In the genomic region with DNA sequence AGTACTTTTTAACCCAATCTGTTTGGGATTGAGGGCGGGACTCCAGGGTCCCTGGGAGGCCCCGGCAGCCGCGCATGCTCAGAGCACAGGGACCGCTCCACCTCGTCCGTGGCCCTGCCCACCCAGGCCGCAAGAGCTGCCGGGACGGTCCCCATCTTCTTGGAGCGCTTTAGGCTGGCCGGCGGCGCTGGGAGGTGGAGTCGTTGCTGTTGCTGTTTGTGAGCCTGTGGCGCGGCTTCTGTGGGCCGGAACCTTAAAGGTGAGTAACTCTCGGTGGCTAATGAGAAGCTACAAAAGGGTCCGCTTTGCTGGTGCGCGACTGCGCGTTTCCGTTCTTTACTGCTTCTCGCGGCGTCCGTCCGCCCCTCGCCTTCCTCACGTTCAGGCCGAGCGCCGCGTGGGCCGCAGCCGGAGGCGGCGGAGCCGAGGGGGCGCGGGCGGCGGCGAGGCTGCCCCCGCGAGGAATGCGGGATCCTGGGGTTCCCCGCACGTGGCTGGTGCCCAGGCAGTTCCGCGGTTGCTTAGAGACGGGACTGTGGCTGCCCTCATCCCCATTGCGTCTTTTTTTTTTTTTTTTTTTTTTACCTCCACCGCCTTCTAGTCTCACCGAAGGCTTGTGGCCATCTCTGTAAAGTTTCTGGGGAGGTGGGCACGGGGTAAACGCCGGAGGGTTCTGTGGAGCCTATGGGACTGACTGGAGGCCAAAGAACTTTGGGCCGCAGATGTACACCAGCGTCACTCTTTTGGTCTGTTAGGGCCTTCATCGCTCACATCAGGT, we compare ENCODE assay signal across 8 cellular contexts. TPM values are rescaled to one million over a fixed set of nuclear protein-coding genes. Genes with fewer than 3 reads are reported as not detected.
DNase-seq lines count a peak whose midpoint lies in the region; ATAC-seq, FAIRE-seq and TF ChIP-seq lines count a peak whose summit lies in the region.

A gene (plus strand): TSS at position 154 of the 778 bp plus-strand sequence. CDS start 2,090 bp downstream, outside the sequence.

- dilution Hi-C loops in mammary epithelial cell (cut with HindIII; ENCODE audit: low sequenced_read_pairs): no loop called here

- no peaks in the 10 kb centered on the region for H3K4me1 ChIP-seq in A673 (ENCODE audit: insufficient read depth, low read length, poor library complexity, severe bottlenecking)
- peaks cover 6% of the 10 kb centered on the region for H3K4me1 ChIP-seq in mammary epithelial cell (ENCODE audit: insufficient read depth, low read length)
- H3K4me1 ChIP-seq in iPS-20b (ENCODE audit: insufficient read depth, low read length): peaks cover 5% of the 10 kb centered on the region; the same call in 1 of the 2 replicates
- H3K4me1 ChIP-seq in small intestine (ENCODE audit: control insufficient read depth in 2 of 2, insufficient read depth in 1 of 2, low read depth in 1 of 2, low read length in 1 of 2): no peaks in the 10 kb centered on the region

- intact Hi-C loops in A673 (cut with micrococcal nuclease; ENCODE audit: unreplicated experiment): no loop called here
- intact Hi-C loops in mammary epithelial cell (cut with micrococcal nuclease): loop anchor here (10.0 kb wide), 1 partner anchor 274 kb away; no protein-coding TSS in a partner anchor

- peaks cover 50% of the 10 kb centered on the region for H3K79me2 ChIP-seq in mammary epithelial cell (ENCODE audit: insufficient read depth, low read length)

- no peak for FAIRE-seq in small intestine (lab: Jason Lieb, UNC)

- no peaks in the 10 kb centered on the region for H3K27me3 ChIP-seq in A673 (replicated peaks; ENCODE audit: insufficient read depth, low read depth, low read length, poor library complexity)
- H3K27me3 ChIP-seq in WERI-Rb-1 (ENCODE audit: insufficient read depth, low read depth, severe bottlenecking): no peaks in the 10 kb centered on the region
- H3K27me3 ChIP-seq in mammary epithelial cell (ENCODE audit: insufficient read depth, low read length): no peaks in the 10 kb centered on the region
- H3K27me3 ChIP-seq in iPS-20b (ENCODE audit: insufficient read depth, low read length): no peaks in the 10 kb centered on the region
- no peaks in the 10 kb centered on the region for H3K27me3 ChIP-seq in small intestine (ENCODE audit: control insufficient read depth in 2 of 2, insufficient read depth in 2 of 2, low read length in 2 of 2)

- TF ChIP-seq CTCF in A673 (conservative IDR thresholded peaks at IDR 0.05; ENCODE audit: low read depth, low read length) (no peak), WERI-Rb-1 (IDR thresholded peaks at IDR 0.05; ENCODE audit: low read depth, low read length) (no peak), mammary epithelial cell (conservative IDR thresholded peaks at IDR 0.05 in 1 of 2, IDR thresholded peaks at IDR 0.05 in 1 of 2; ENCODE audit: extremely low read depth in 1 of 2, insufficient read depth in 1 of 2, low read depth in 1 of 2, low read length in 2 of 2) (no peak)

- H4K20me1 ChIP-seq in mammary epithelial cell (ENCODE audit: insufficient read depth, low read length): no peaks in the 10 kb centered on the region

- BruUV-seq in A673 (replicated peaks; lab: Mats Ljungman, UMichigan): no TSS peak
- BruUV-seq in mammary epithelial cell (replicated peaks; lab: Mats Ljungman, UMichigan): TSS peak; percentile 53

- H3K9ac ChIP-seq in mammary epithelial cell (ENCODE audit: insufficient read depth, low read length) (peak within 1 kb of the TSS; percentile 93), iPS-20b (ENCODE audit: low read depth, low read length) (peak within 1 kb of the TSS; percentile 91)

- H3K36me3 ChIP-seq in A673 (ENCODE audit: insufficient read depth, low read length, poor library complexity, severe bottlenecking) (peaks cover 24% of the 10 kb centered on the region), WERI-Rb-1 (peaks cover 29% of the 10 kb centered on the region), mammary epithelial cell (ENCODE audit: insufficient read depth, low read length) (peaks cover 17% of the 10 kb centered on the region), iPS-20b (ENCODE audit: insufficient read depth, low read depth, low read length) (peaks cover 34% of the 10 kb centered on the region), small intestine (ENCODE audit: control insufficient read depth in 2 of 2, insufficient read depth in 2 of 2, low read length in 2 of 2) (no peaks in the 10 kb centered on the region)

- H3K4me2 ChIP-seq in mammary epithelial cell (ENCODE audit: insufficient read depth, low read depth, low read length): peak within 1 kb of the TSS; percentile 80

- POLR2A ChIA-PET in A673 (lab: Charles Lee; ENCODE audit: low non-redundant PET): interaction anchor here (0.7 kb wide), 1 partner anchor 100 kb away, joined by 10 read pairs; no protein-coding TSS in a partner anchor

- H3K9me3 ChIP-seq in A673 (ENCODE audit: low read depth, low read length, poor library complexity, severe bottlenecking) (no peaks in the 10 kb centered on the region), WERI-Rb-1 (ENCODE audit: severe bottlenecking) (no peaks in the 10 kb centered on the region), mammary epithelial cell (replicated peaks; ENCODE audit: insufficient read depth, low read length) (no peaks in the 10 kb centered on the region), iPS-20b (ENCODE audit: insufficient read depth, low read depth, low read length) (no peaks in the 10 kb centered on the region), small intestine (ENCODE audit: control insufficient read depth, low read depth) (no peaks in the 10 kb centered on the region)

- in situ Hi-C loops in mammary epithelial cell (cut with MboI; ENCODE audit: low sequenced_read_pairs in 2 of 2): no loop called here

- WGBS in mammary epithelial cell (ENCODE audit: low coverage, missing lambda C conversion rate): under 1% methylated on average over 24 of the region's 63 CpGs
- 0% methylated on average over 56 to 63 of the region's 63 CpGs for whole genome bisulfite sequencing in small intestine, 3 donors

- peak within 1 kb of the TSS; percentile 85 for H2AFZ ChIP-seq in mammary epithelial cell (ENCODE audit: low read depth, low read length)

- H3K4me3 ChIP-seq in A673 (ENCODE audit: low read depth, low read length, poor library complexity, severe bottlenecking): peak within 1 kb of the TSS; percentile 70
- H3K4me3 ChIP-seq in WERI-Rb-1 (ENCODE audit: low read depth, low read length): peak within 1 kb of the TSS; percentile 56
- H3K4me3 ChIP-seq in mammary epithelial cell (replicated peaks in 1 of 3; ENCODE audit: insufficient read depth in 1 of 3, low read depth in 2 of 3, low read length in 3 of 3): peak within 1 kb of the TSS; percentile 53 to 89 (median 80)
- H3K4me3 ChIP-seq in iPS-20b (ENCODE audit: low read length): peak within 1 kb of the TSS; percentile 95
- H3K4me3 ChIP-seq in small intestine (ENCODE audit: low read depth in 1 of 2, low read length in 2 of 2): peak within 1 kb of the TSS; percentile 78 to 91

- H3K27ac ChIP-seq in A673 (ENCODE audit: low read depth, low read length, poor library complexity, severe bottlenecking) (peak within 1 kb of the TSS; percentile 77), WERI-Rb-1 (peak within 1 kb of the TSS; percentile 82), mammary epithelial cell (ENCODE audit: insufficient read depth, low read depth, low read length) (peak within 1 kb of the TSS; percentile 89), iPS-20b (ENCODE audit: low read length) (peak within 1 kb of the TSS; percentile 28), small intestine (ENCODE audit: low read depth in 1 of 2, low read length in 1 of 2) (peak within 1 kb of the TSS; percentile 56 to 93)

- CTCF ChIA-PET in A673 (lab: Charles Lee): interaction anchor here (0.6 to 0.7 kb wide), 2 partner anchors 10 to 85 kb away, joined by 4 read pairs; no protein-coding TSS in a partner anchor
- CTCF ChIA-PET in mammary epithelial cell (lab: Charles Lee; ENCODE audit: low non-redundant PET): interaction anchor here (0.6 kb wide), 1 partner anchor 714 kb away, joined by 4 read pairs; no protein-coding TSS in a partner anchor

- ATAC-seq in GM18867 (IDR thresholded peaks at IDR 0.05; ENCODE audit: unreplicated experiment): peak; percentile 97
- ATAC-seq in HG03103 (IDR thresholded peaks at IDR 0.05; ENCODE audit: low read depth, unreplicated experiment): peak; percentile 94

- DNase-seq in A673 (ENCODE audit: low spot score) (peak; percentile 97), NCI-H2196 treated with DMSO at 0.1 percent for 48 hours (lab: John Stamatoyannopoulos, UW; ENCODE audit: unreplicated experiment) (peak; percentile 87), WERI-Rb-1 (peak; percentile 95), mammary epithelial cell (peak; percentile 95), small intestine (peak; percentile 89)

RNA-seq across cellular contexts. Expression of the gene that starts here (rescaled TPM):
- total RNA-seq in A673 (2021) (219 and 231 TPM in 2 replicates), mammary epithelial cell (10 to 100 TPM; 55.3 to 99.6 TPM)
- polyA plus RNA-seq in mammary epithelial cell (64.0 TPM), small intestine (10 to 100 TPM; 47.6 to 85.6 (median 49.2) TPM)
- polyA minus RNA-seq in mammary epithelial cell: 26.9 TPM

Comparison
In these comparisons a context has a peak if more than half of its experiments do, and no peak if none do; other contexts are left out.
1. Peak in every context shown above with its lines: DNase-seq, ATAC-seq, H3K4me3 ChIP-seq and H3K27ac ChIP-seq.
2. H3K27ac ChIP-seq: peak in every context shown above with its lines; median percentile 89 in mammary epithelial cell; 82 in WERI-Rb-1; 77 in A673; 74 in small intestine; 28 in iPS-20b.